23 cellular contexts compared by ENCODE assay signal in genomic region chr2:134445981-134446380, GRCh38.
DNase-seq lines count a peak whose midpoint lies in the region; ATAC-seq and TF ChIP-seq lines count a peak whose summit lies in the region.
"Had no signal": no experiment of that assay in that cellular context is flagged by ENCODE, and none has a peak within 500 bp of the region (broad histone marks: within the 10 kb centered on the region; RNA-seq: fewer than 3 reads in every experiment).

No MANE protein-coding gene starts in this region.

- H3K4me1 ChIP-seq in PC-3 (ENCODE audit: insufficient read depth, low read length) = peaks cover 25% of the 10 kb centered on the region
- H3K4me1 ChIP-seq: BE2C, gastrocnemius medialis, parathyroid adenoma, tibial artery had no signal

- no peaks in the 10 kb centered on the region for H3K9me3 ChIP-seq in PC-3 (ENCODE audit: low read length)
- H3K9me3 ChIP-seq: BE2C, gastrocnemius medialis, stomach, tibial artery, vagina had no signal

- TF ChIP-seq CTCF in PC-3 (conservative IDR thresholded peaks at IDR 0.05; ENCODE audit: low read depth, low read length) = no peak

- no peaks in the 10 kb centered on the region for H3F3A ChIP-seq in PC-3 (ENCODE audit: low read length, unreplicated experiment)

- no peak for DNase-seq in activated naive CD8-positive, alpha-beta T cell treated with anti-CD3 and anti-CD28 coated beads, Interleukin-2, amount 50 U/mL, for 24 hours
- DNase-seq in activated naive CD8-positive, alpha-beta T cell treated with anti-CD3 and anti-CD28 coated beads for 36 hours = no peak
- DNase-seq in PC-3 = no peak
- DNase-seq in left kidney (ENCODE audit: low read depth, low spot score) = peak; percentile 21
- DNase-seq in middle frontal gyrus (ENCODE audit: extremely low spot score, low spot score) = no peak
- no peak for DNase-seq in retina
- DNase-seq in KBM-7 = no peak
- DNase-seq: activated CD4-positive, alpha-beta T cell treated with anti-CD3 and anti-CD28 coated beads, Interleukin-2, amount 50 U/mL, for 48 hours; activated CD4-positive, CD25-positive, alpha-beta regulatory T cell treated with anti-CD3 and anti-CD28 coated beads, Interleukin-2, amount 50 U/mL, for 72 hours; activated naive CD4-positive, alpha-beta T cell treated with Interleukin-2 at 50 U/mL for 16 hours; BE2C; gastrocnemius medialis; immature natural killer cell; NCI-H1048; NCI-H1930; right cardiac atrium; stimulated activated CD8-positive, alpha-beta memory T cell treated with anti-CD3 and anti-CD28 coated beads, Interleukin-4, amount 100 ng/mL, for 48 hours; stomach; tibial artery had no signal

- no peaks in the 10 kb centered on the region for H3K27me3 ChIP-seq in PC-3 (ENCODE audit: low read length)
- H3K27me3 ChIP-seq: BE2C, gastrocnemius medialis, stomach, tibial artery, vagina had no signal

- no peak overlapping the region for H3K9ac ChIP-seq in PC-3 (ENCODE audit: low read length)
- H3K9ac ChIP-seq: parathyroid adenoma had no signal

- H3K9me3 Mint-ChIP-seq in activated naive CD8-positive, alpha-beta T cell treated with anti-CD3 and anti-CD28 coated beads, Interleukin-2, amount 50 U/mL, for 24 hours = no peaks in the 10 kb centered on the region
- H3K9me3 Mint-ChIP-seq in activated naive CD8-positive, alpha-beta T cell treated with anti-CD3 and anti-CD28 coated beads for 36 hours = no peaks in the 10 kb centered on the region
- H3K9me3 Mint-ChIP-seq: immature natural killer cell, neural crest cell had no signal

- in situ Hi-C loops in KBM-7 (cut with MboI; ENCODE audit: low pct_unique_long_range_greater_than_20kb, low sequenced_read_pairs) = loop anchor here (25.0 kb wide), 1 partner anchor 559 kb away; no protein-coding TSS in a partner anchor

- H3K27me3 Mint-ChIP-seq in activated naive CD8-positive, alpha-beta T cell treated with anti-CD3 and anti-CD28 coated beads, Interleukin-2, amount 50 U/mL, for 24 hours = no peaks in the 10 kb centered on the region
- no peaks in the 10 kb centered on the region for H3K27me3 Mint-ChIP-seq in activated naive CD8-positive, alpha-beta T cell treated with anti-CD3 and anti-CD28 coated beads for 36 hours

- H2AFZ ChIP-seq in PC-3 (ENCODE audit: low read length) = no peak overlapping the region
- H2AFZ ChIP-seq: parathyroid adenoma had no signal

- CTCF ChIA-PET in PC-3 (lab: Charles Lee) = interaction anchor here (0.5 to 1.0 kb wide), 2 partner anchors 14 to 327 kb away, joined by 4 read pairs; no protein-coding TSS in a partner anchor

- H3K79me2 ChIP-seq in PC-3 (ENCODE audit: low read length) = no peaks in the 10 kb centered on the region
- H3K79me2 ChIP-seq: parathyroid adenoma had no signal

- no peaks in the 10 kb centered on the region; the same call in 1 of the 2 replicates for H3K36me3 ChIP-seq in PC-3 (ENCODE audit: low read depth, low read length)
- H3K36me3 ChIP-seq: BE2C, gastrocnemius medialis had no signal

- peak overlapping the region; percentile 26 for H3K27ac Mint-ChIP-seq in activated naive CD8-positive, alpha-beta T cell treated with anti-CD3 and anti-CD28 coated beads, Interleukin-2, amount 50 U/mL, for 24 hours
- no peak overlapping the region for H3K27ac Mint-ChIP-seq in activated naive CD8-positive, alpha-beta T cell treated with anti-CD3 and anti-CD28 coated beads for 36 hours

- H3K27ac ChIP-seq in PC-3 (ENCODE audit: low read length) = 0 out of 2 replicates have a peak overlapping the region, but pooled peaks have one; percentile 20
- H3K27ac ChIP-seq: gastrocnemius medialis, parathyroid adenoma, stomach, tibial artery, vagina had no signal

- H3K9me2 ChIP-seq in PC-3 (replicated peaks; ENCODE audit: low read length) = no peaks in the 10 kb centered on the region

- H3K4me1 Mint-ChIP-seq in activated naive CD8-positive, alpha-beta T cell treated with anti-CD3 and anti-CD28 coated beads, Interleukin-2, amount 50 U/mL, for 24 hours = no peaks in the 10 kb centered on the region
- H3K4me1 Mint-ChIP-seq in activated naive CD8-positive, alpha-beta T cell treated with anti-CD3 and anti-CD28 coated beads for 36 hours = no peaks in the 10 kb centered on the region

- no peak for ATAC-seq in activated naive CD8-positive, alpha-beta T cell treated with anti-CD3 and anti-CD28 coated beads, Interleukin-2, amount 50 U/mL, for 24 hours
- ATAC-seq in PC-3 = no peak; the same call in 1 of the 2 replicates
- ATAC-seq: gastrocnemius medialis, right cardiac atrium, Right ventricle myocardium inferior had no signal

- peak overlapping the region; percentile 43 for H3K4me2 ChIP-seq in PC-3 (ENCODE audit: low read length)

- POLR2A ChIA-PET in PC-3 (lab: Charles Lee; ENCODE audit: unreplicated experiment) = interaction anchor here (0.6 to 0.7 kb wide), 2 partner anchors 50 to 270 kb away, joined by 4 read pairs; no protein-coding TSS in a partner anchor

- intact Hi-C loops in PC-3 (cut with micrococcal nuclease) = no loop called here

- H3K4me3 Mint-ChIP-seq in activated naive CD8-positive, alpha-beta T cell treated with anti-CD3 and anti-CD28 coated beads, Interleukin-2, amount 50 U/mL, for 24 hours = no peak overlapping the region
- H3K4me3 Mint-ChIP-seq in activated naive CD8-positive, alpha-beta T cell treated with anti-CD3 and anti-CD28 coated beads for 36 hours = no peak overlapping the region
- H3K4me3 Mint-ChIP-seq: immature natural killer cell, neural crest cell had no signal

- H4K20me1 ChIP-seq in PC-3 (ENCODE audit: low read length) = no peaks in the 10 kb centered on the region

- no peaks in the 10 kb centered on the region for H3K36me3 Mint-ChIP-seq in activated naive CD8-positive, alpha-beta T cell treated with anti-CD3 and anti-CD28 coated beads, Interleukin-2, amount 50 U/mL, for 24 hours (ENCODE audit: low read depth)
- H3K36me3 Mint-ChIP-seq in activated naive CD8-positive, alpha-beta T cell treated with anti-CD3 and anti-CD28 coated beads for 36 hours = no peaks in the 10 kb centered on the region

- no TSS peak for BruUV-seq in PC-3 (replicated peaks; lab: Mats Ljungman, UMichigan)

- H3K4me3 ChIP-seq in PC-3 (ENCODE audit: low read length) = no peak overlapping the region
- H3K4me3 ChIP-seq: gastrocnemius medialis, stomach, tibial artery, vagina had no signal
